ENCODE assay signal across 12 cellular contexts in genomic region chr13:45132384-45133064, GRCh38. TPM values are rescaled to one million over a fixed set of nuclear protein-coding genes. Genes with fewer than 3 reads are reported as not detected.
DNase-seq lines count a peak whose midpoint lies in the region; ATAC-seq, FAIRE-seq and TF ChIP-seq lines count a peak whose summit lies in the region.
"Had no signal": no experiment of that assay in that cellular context is flagged by ENCODE, and none has a peak within 500 bp of the region (broad histone marks: within the 10 kb centered on the region; RNA-seq: fewer than 3 reads in every experiment).

No MANE protein-coding gene starts in this region.

- H3K4me3 ChIP-seq in epithelial cell of esophagus (ENCODE audit: low read length) (no peak overlapping the region), body of pancreas (no peak overlapping the region)

- intact Hi-C loops in body of pancreas (cut with DNase I): no loop called here
- intact Hi-C loops in sciatic nerve (cut with DNase I): no loop called here

- no peaks in the 10 kb centered on the region for H3K27me3 ChIP-seq in body of pancreas

- peak; percentile 80 for ATAC-seq in GM21367 (IDR thresholded peaks at IDR 0.05; ENCODE audit: unreplicated experiment)
- peak; percentile 79 for ATAC-seq in HG03108 (IDR thresholded peaks at IDR 0.05; ENCODE audit: unreplicated experiment)
- no peak for ATAC-seq in body of pancreas
- no peak for ATAC-seq in sciatic nerve

- H3K27ac ChIP-seq in body of pancreas: no peak overlapping the region
- H3K27ac ChIP-seq: RWPE1 had no signal

- H3K4me1 ChIP-seq in body of pancreas: no peaks in the 10 kb centered on the region

- no peaks in the 10 kb centered on the region for H3K36me3 ChIP-seq in body of pancreas (replicated peaks in 1 of 2; ENCODE audit: insufficient read depth in 1 of 2, low read depth in 2 of 2)

- FAIRE-seq in GM18507 (lab: Jason Lieb, UNC): peak; percentile 90
- FAIRE-seq: D721Med had no signal

- 85 to 92% methylated on average over 6 of the region's 6 CpGs for WGBS in body of pancreas, 2 donors

- DNase-seq in GM18507 (ENCODE audit: extremely low spot score, insufficient read length, low read depth): no peak
- peak; percentile 29 for DNase-seq in epithelial cell of esophagus (ENCODE audit: low read depth)
- DNase-seq in body of pancreas: no peak
- DNase-seq in NCI-H226: no peak
- DNase-seq in sciatic nerve (ENCODE audit: low spot score): no peak
- DNase-seq in stimulated activated CD4-positive, alpha-beta T cell treated with anti-CD3 and anti-CD28 coated beads, Interleukin-2, amount 100 ng/mL, for 24 hours: no peak
- DNase-seq: HFFc6; stimulated activated CD4-positive, alpha-beta T cell treated with anti-CD3 and anti-CD28 coated beads, Interleukin-4, amount 100 ng/mL, for 1 hour had no signal

- TF ChIP-seq CTCF in epithelial cell of esophagus (IDR thresholded peaks at IDR 0.05; ENCODE audit: insufficient read depth, low read depth, low read length, missing control alignments) (no peak), body of pancreas (IDR thresholded peaks at IDR 0.05) (no peak)

- H3K9me3 ChIP-seq in body of pancreas: no peaks in the 10 kb centered on the region

- TF ChIP-seq POLR2A in body of pancreas (IDR thresholded peaks at IDR 0.05): no peak

RNA-seq across cellular contexts. Expression of gene GTF2F2, which starts 12.2 kb away (rescaled TPM):
- total RNA-seq in body of pancreas: 1 to 10 TPM; 5.9 to 9.6 TPM
- 37.1 TPM for total RNA-seq in sciatic nerve

Comparison
In these comparisons a context has a peak if more than half of its experiments do, and no peak if none do; other contexts are left out.
1. ATAC-seq: peak in GM21367 (single experiment) and HG03108 (single experiment); none in body of pancreas (single experiment) and sciatic nerve (single experiment).